Comparison of ENCODE assay signal across 12 cellular contexts in genomic region chr11:66124564-66124963, GRCh38. TPM values are rescaled to one million over a fixed set of nuclear protein-coding genes. Genes with fewer than 3 reads are reported as not detected.
A peak's percentile ranks its signal among the peaks of the same experiment; 100 is the strongest.
DNase-seq lines count a peak whose midpoint lies in the region; ATAC-seq, FAIRE-seq and TF ChIP-seq lines count a peak whose summit lies in the region.
"Had no signal": no experiment of that assay in that cellular context is flagged by ENCODE, and none has a peak within 500 bp of the region (broad histone marks: within the 10 kb centered on the region; RNA-seq: fewer than 3 reads in every experiment).

No MANE protein-coding gene starts in this region.

- no peaks in the 10 kb centered on the region for H3K9me3 Mint-ChIP-seq in activated CD8-positive, alpha-beta T cell treated with anti-CD3 and anti-CD28 coated beads for 36 hours

- POLR2A ChIA-PET in activated CD8-positive, alpha-beta T cell treated with anti-CD3 and anti-CD28 coated beads for 36 hours (lab: Charles Lee): no interaction called here
- POLR2A ChIA-PET in RWPE1 (lab: Yijun Ruan, JAX; ENCODE audit: low non-redundant PET): no interaction called here

- H3K36me3 Mint-ChIP-seq in activated CD8-positive, alpha-beta T cell treated with anti-CD3 and anti-CD28 coated beads for 36 hours (ENCODE audit: low read depth): peaks cover 1% of the 10 kb centered on the region

- peak overlapping the region; percentile 60 for H3K27ac Mint-ChIP-seq in activated CD8-positive, alpha-beta T cell treated with anti-CD3 and anti-CD28 coated beads for 36 hours

- TF ChIP-seq POLR2A in GM12892 (IDR thresholded peaks at IDR 0.05; ENCODE audit: low read depth, low read length): no peak

- intact Hi-C loops in activated CD8-positive, alpha-beta T cell treated with anti-CD3 and anti-CD28 coated beads for 36 hours (cut with micrococcal nuclease): no loop called here

- peaks cover 73% of the 10 kb centered on the region for H3K4me1 Mint-ChIP-seq in activated CD8-positive, alpha-beta T cell treated with anti-CD3 and anti-CD28 coated beads for 36 hours (ENCODE audit: low read depth)

- no peaks in the 10 kb centered on the region for H3K27me3 ChIP-seq in ACC112 (ENCODE audit: insufficient read depth, low read length)
- H3K27me3 ChIP-seq: left lung had no signal

- H3K4me1 ChIP-seq in ACC112 (ENCODE audit: control insufficient read depth, insufficient read depth, low read length, unreplicated experiment): peaks cover 50% of the 10 kb centered on the region

- H3K27ac ChIP-seq in ACC112 (ENCODE audit: low read depth, low read length) (peak overlapping the region; percentile 69), caudate nucleus (ENCODE audit: low read depth, low read length) (no peak overlapping the region), RWPE1 (no peak overlapping the region)
- H3K27ac ChIP-seq: left lung had no signal

- DNase-seq in GM12892 (ENCODE audit: insufficient read length): no peak
- DNase-seq in activated CD8-positive, alpha-beta T cell treated with anti-CD3 and anti-CD28 coated beads for 36 hours: no peak
- DNase-seq in foreskin fibroblast: peak; percentile 76 to 86
- no peak for DNase-seq in caudate nucleus (lab: John Stamatoyannopoulos, UW)
- DNase-seq in RWPE1 (ENCODE audit: low spot score): no peak
- DNase-seq: activated gamma-delta T cell treated with Interleukin-2 at 50 U/mL for 16 hours, left lung, NCI-H69 had no signal

- H2AFZ ChIP-seq in ACC112 (ENCODE audit: low read length, unreplicated experiment): no peak overlapping the region

- H3K27me3 Mint-ChIP-seq in activated CD8-positive, alpha-beta T cell treated with anti-CD3 and anti-CD28 coated beads for 36 hours: no peaks in the 10 kb centered on the region

- no peak overlapping the region for H3K4me3 Mint-ChIP-seq in activated CD8-positive, alpha-beta T cell treated with anti-CD3 and anti-CD28 coated beads for 36 hours

- no peaks in the 10 kb centered on the region for H3K36me3 ChIP-seq in ACC112 (ENCODE audit: insufficient read depth, low read length)
- H3K36me3 ChIP-seq: left lung had no signal

- no peak for TF ChIP-seq CTCF in activated CD8-positive, alpha-beta T cell treated with anti-CD3 and anti-CD28 coated beads for 36 hours (IDR thresholded peaks at IDR 0.05)
- no peak for TF ChIP-seq CTCF in foreskin fibroblast (IDR thresholded peaks at IDR 0.05; ENCODE audit: low read depth, low read length)
- TF ChIP-seq CTCF in RWPE1 (conservative IDR thresholded peaks at IDR 0.05; ENCODE audit: low read depth): no peak

- ATAC-seq in activated CD8-positive, alpha-beta T cell treated with anti-CD3 and anti-CD28 coated beads for 36 hours: peak; percentile 32
- ATAC-seq in HG03520 (IDR thresholded peaks at IDR 0.05; ENCODE audit: unreplicated experiment) (no peak), HG03045 (IDR thresholded peaks at IDR 0.05; ENCODE audit: unreplicated experiment) (no peak)

- H3K79me2 ChIP-seq in ACC112 (ENCODE audit: control insufficient read depth, insufficient read depth, low read length, unreplicated experiment): peaks cover 65% of the 10 kb centered on the region

- H3K4me3 ChIP-seq in ACC112 (ENCODE audit: low read depth, low read length): peak overlapping the region; percentile 16; the same call in 1 of the 2 replicates
- no peak overlapping the region for H3K4me3 ChIP-seq in foreskin fibroblast (ENCODE audit: low read depth in 1 of 2, low read length in 2 of 2)
- H3K4me3 ChIP-seq: left lung had no signal

- peak; percentile 57 for FAIRE-seq in GM12892 (lab: Jason Lieb, UNC)
- FAIRE-seq: GM18507 had no signal

- CTCF ChIA-PET in activated CD8-positive, alpha-beta T cell treated with anti-CD3 and anti-CD28 coated beads for 36 hours (lab: Charles Lee): interaction anchor here (2.2 kb wide), 1 partner anchor 56 kb away, joined by 8 read pairs; no protein-coding TSS in a partner anchor
- CTCF ChIA-PET in RWPE1 (lab: Yijun Ruan, JAX): no interaction called here

RNA-seq across cellular contexts. Expression of gene PACS1, which starts 54.5 kb away (rescaled TPM):
- polyA plus RNA-seq in GM12892 (2012; ENCODE audit: missing spikeins): 45.4 TPM
- 10 to 100 TPM; 76.3 to 78.3 TPM for total RNA-seq in activated CD8-positive, alpha-beta T cell treated with anti-CD3 and anti-CD28 coated beads for 36 hours

Comparison
In these comparisons a context has a peak if more than half of its experiments do, and no peak if none do; other contexts are left out.
1. DNase-seq: peak in foreskin fibroblast (2 of 2); none in GM12892 (single experiment), activated CD8-positive, alpha-beta T cell treated with anti-CD3 and anti-CD28 coated beads for 36 hours (single experiment), caudate nucleus (0 of 61) and RWPE1 (single experiment).